In genomic region chr17:28854457-28855382, GRCh38 we compare ENCODE assay signal across 1 cellular context.
A peak's percentile ranks its signal among the peaks of the same experiment; 100 is the strongest.
TF ChIP-seq lines count a peak whose summit lies in the region.

Gene ERAL1, plus strand, starts transcription at chr17:28855016. Its CDS starts 19 bp downstream, at chr17:28855035.

TF ChIP-seq in K562, 482 proteins besides CTCF, POLR2A, EP300 and RAD21 (continued from another document):
- TF ChIP-seq, protein P1, sequence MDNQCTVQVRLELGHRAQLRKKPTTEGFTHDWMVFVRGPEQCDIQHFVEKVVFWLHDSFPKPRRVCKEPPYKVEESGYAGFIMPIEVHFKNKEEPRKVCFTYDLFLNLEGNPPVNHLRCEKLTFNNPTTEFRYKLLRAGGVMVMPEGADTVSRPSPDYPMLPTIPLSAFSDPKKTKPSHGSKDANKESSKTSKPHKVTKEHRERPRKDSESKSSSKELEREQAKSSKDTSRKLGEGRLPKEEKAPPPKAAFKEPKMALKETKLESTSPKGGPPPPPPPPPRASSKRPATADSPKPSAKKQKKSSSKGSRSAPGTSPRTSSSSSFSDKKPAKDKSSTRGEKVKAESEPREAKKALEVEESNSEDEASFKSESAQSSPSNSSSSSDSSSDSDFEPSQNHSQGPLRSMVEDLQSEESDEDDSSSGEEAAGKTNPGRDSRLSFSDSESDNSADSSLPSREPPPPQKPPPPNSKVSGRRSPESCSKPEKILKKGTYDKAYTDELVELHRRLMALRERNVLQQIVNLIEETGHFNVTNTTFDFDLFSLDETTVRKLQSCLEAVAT (IDR thresholded peaks at IDR 0.05) = 0 out of 4 replicates have a peak, but pooled peaks have one; percentile 34 to 69
- TF ChIP-seq, protein P2, sequence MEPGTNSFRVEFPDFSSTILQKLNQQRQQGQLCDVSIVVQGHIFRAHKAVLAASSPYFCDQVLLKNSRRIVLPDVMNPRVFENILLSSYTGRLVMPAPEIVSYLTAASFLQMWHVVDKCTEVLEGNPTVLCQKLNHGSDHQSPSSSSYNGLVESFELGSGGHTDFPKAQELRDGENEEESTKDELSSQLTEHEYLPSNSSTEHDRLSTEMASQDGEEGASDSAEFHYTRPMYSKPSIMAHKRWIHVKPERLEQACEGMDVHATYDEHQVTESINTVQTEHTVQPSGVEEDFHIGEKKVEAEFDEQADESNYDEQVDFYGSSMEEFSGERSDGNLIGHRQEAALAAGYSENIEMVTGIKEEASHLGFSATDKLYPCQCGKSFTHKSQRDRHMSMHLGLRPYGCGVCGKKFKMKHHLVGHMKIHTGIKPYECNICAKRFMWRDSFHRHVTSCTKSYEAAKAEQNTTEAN (CRISPR knock-in tag; IDR thresholded peaks at IDR 0.05) = no peak
- TF ChIP-seq CBX5 (IDR thresholded peaks at IDR 0.05; ENCODE audit: borderline replicate concordance, low read depth) (no peak), ZNF134 (CRISPR knock-in tag; conservative IDR thresholded peaks at IDR 0.05) (0 out of 2 replicates have a peak, but pooled peaks have one; percentile 4), HDAC2 (IDR thresholded peaks at IDR 0.05) (peak; percentile 97), ATF7 (IDR thresholded peaks at IDR 0.05) (peak; percentile 81), MLX (CRISPR knock-in tag; conservative IDR thresholded peaks at IDR 0.05) (peak in 1 of 2 experiments; percentile 82; a peak in 1 of 4 replicates), CEBPB (tag; IDR thresholded peaks at IDR 0.05) (no peak), RNF2 (IDR thresholded peaks at IDR 0.05) (peak; percentile 73; the same call in 1 of the 2 replicates), MYBL2 (IDR thresholded peaks at IDR 0.05; ENCODE audit: low read depth) (no peak; the same call in 1 of the 2 replicates), MYBL2 (CRISPR knock-in tag; IDR thresholded peaks at IDR 0.05; ENCODE audit: borderline replicate concordance) (no peak), ETV5 (CRISPR knock-in tag; IDR thresholded peaks at IDR 0.05; ENCODE audit: low read depth) (0 out of 2 replicates have a peak, but pooled peaks have one; percentile 13), GMEB1 (CRISPR knock-in tag; IDR thresholded peaks at IDR 0.05) (0 out of 2 replicates have a peak, but pooled peaks have one; percentile 10), RREB1 (CRISPR knock-in tag; IDR thresholded peaks at IDR 0.05) (no peak), FOS (IDR thresholded peaks at IDR 0.05; ENCODE audit: extremely low read depth, insufficient read length) (peak; percentile 47), PRMT5 (CRISPR knock-in tag; IDR thresholded peaks at IDR 0.05) (no peak), KLF10 (CRISPR knock-in tag; IDR thresholded peaks at IDR 0.05) (no peak), CSDE1 (IDR thresholded peaks at IDR 0.05) (peak in 1 of 2 experiments; percentile 58; a peak in 1 of 4 replicates), RCOR1 (IDR thresholded peaks at IDR 0.05; ENCODE audit: borderline replicate concordance in 1 of 2, low read depth in 2 of 2, low read length in 2 of 2) (0 out of 4 replicates have a peak, but pooled peaks of 1 of the 2 experiments have one; percentile 20), SP2 (IDR thresholded peaks at IDR 0.05; ENCODE audit: extremely low read depth, low read depth, low read length, poor library complexity, severe bottlenecking) (peak; percentile 29), PHF8 (IDR thresholded peaks at IDR 0.05; ENCODE audit: borderline replicate concordance, low read length) (peak; percentile 96), ZNF75A (CRISPR knock-in tag; IDR thresholded peaks at IDR 0.05) (no peak; the same call in 1 of the 2 replicates), CBX1 (IDR thresholded peaks at IDR 0.05; ENCODE audit: low read depth) (peak; percentile 68; the same call in 1 of the 2 replicates), CC2D1A (IDR thresholded peaks at IDR 0.05) (peak; percentile 11; the same call in 1 of the 2 replicates), TARDBP (IDR thresholded peaks at IDR 0.05) (0 out of 2 replicates have a peak, but pooled peaks have one; percentile 22), HSF4 (CRISPR knock-in tag; IDR thresholded peaks at IDR 0.05; ENCODE audit: borderline replicate concordance) (no peak), ESRRB (CRISPR knock-in tag; IDR thresholded peaks at IDR 0.05; ENCODE audit: borderline replicate concordance) (no peak), THAP12 (CRISPR knock-in tag; IDR thresholded peaks at IDR 0.05) (peak; percentile 77; the same call in 1 of the 2 replicates), POLR2G (IDR thresholded peaks at IDR 0.05; ENCODE audit: low read depth, low read length) (peak; percentile 95), FOXM1 (IDR thresholded peaks at IDR 0.05; ENCODE audit: low read depth) (peak; percentile 68; the same call in 1 of the 2 replicates), FOXM1 (CRISPR knock-in tag; IDR thresholded peaks at IDR 0.05; ENCODE audit: low read depth) (no peak), SNIP1 (IDR thresholded peaks at IDR 0.05; ENCODE audit: low read depth) (no peak)
- TF ChIP-seq, protein P3, sequence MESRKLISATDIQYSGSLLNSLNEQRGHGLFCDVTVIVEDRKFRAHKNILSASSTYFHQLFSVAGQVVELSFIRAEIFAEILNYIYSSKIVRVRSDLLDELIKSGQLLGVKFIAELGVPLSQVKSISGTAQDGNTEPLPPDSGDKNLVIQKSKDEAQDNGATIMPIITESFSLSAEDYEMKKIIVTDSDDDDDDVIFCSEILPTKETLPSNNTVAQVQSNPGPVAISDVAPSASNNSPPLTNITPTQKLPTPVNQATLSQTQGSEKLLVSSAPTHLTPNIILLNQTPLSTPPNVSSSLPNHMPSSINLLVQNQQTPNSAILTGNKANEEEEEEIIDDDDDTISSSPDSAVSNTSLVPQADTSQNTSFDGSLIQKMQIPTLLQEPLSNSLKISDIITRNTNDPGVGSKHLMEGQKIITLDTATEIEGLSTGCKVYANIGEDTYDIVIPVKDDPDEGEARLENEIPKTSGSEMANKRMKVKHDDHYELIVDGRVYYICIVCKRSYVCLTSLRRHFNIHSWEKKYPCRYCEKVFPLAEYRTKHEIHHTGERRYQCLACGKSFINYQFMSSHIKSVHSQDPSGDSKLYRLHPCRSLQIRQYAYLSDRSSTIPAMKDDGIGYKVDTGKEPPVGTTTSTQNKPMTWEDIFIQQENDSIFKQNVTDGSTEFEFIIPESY (CRISPR knock-in tag; IDR thresholded peaks at IDR 0.05) = peak; percentile 36; the same call in 1 of the 2 replicates
